ENCODE assay signal across 2 cellular contexts in genomic region chr3:128484404-128485282, GRCh38.
TF ChIP-seq lines count a peak whose summit lies in the region.

No MANE protein-coding gene starts in this region.

TF ChIP-seq in SK-N-SH, 30 proteins besides CTCF, POLR2A, EP300 and RAD21 (continued from another document):
- TF ChIP-seq SMC3 (IDR thresholded peaks at IDR 0.05; ENCODE audit: low read depth, low read length) (no peak), GABPA (IDR thresholded peaks at IDR 0.05; ENCODE audit: low read depth) (no peak), NRF1 (IDR thresholded peaks at IDR 0.05; ENCODE audit: low read depth, low read length) (no peak), IRF3 (IDR thresholded peaks at IDR 0.05; ENCODE audit: low read depth, low read length) (no peak), FOXJ3 (CRISPR knock-in tag; IDR thresholded peaks at IDR 0.05) (0 out of 2 replicates have a peak, but pooled peaks have one; percentile 27), EZH2phosphoT487 (IDR thresholded peaks at IDR 0.05; ENCODE audit: borderline replicate concordance, low read depth) (no peak), POLR2AphosphoS5 (IDR thresholded peaks at IDR 0.05; ENCODE audit: low read depth, low read length) (no peak)
TF ChIP-seq in SK-N-SH: peak in this region for 2.

TF ChIP-seq in SK-N-SH treated with all-trans-retinoic acid at 6 μM for 48 hours, 23 proteins besides CTCF, POLR2A, EP300 and RAD21 (continued from another document):
- TF ChIP-seq TSHZ2 (CRISPR knock-in tag; IDR thresholded peaks at IDR 0.05) (no peak), RARB (CRISPR knock-in tag; IDR thresholded peaks at IDR 0.05) (no peak), CSRNP3 (CRISPR knock-in tag; IDR thresholded peaks at IDR 0.05) (no peak), ZNF565 (CRISPR knock-in tag; conservative IDR thresholded peaks at IDR 0.05; ENCODE audit: low read depth) (no peak), TCF4 (CRISPR knock-in tag; IDR thresholded peaks at IDR 0.05; ENCODE audit: borderline replicate concordance) (no peak), CREB5 (CRISPR knock-in tag; IDR thresholded peaks at IDR 0.05; ENCODE audit: low read depth) (no peak)
